Comparison of ENCODE assay signal across 10 cellular contexts in the genomic region with DNA sequence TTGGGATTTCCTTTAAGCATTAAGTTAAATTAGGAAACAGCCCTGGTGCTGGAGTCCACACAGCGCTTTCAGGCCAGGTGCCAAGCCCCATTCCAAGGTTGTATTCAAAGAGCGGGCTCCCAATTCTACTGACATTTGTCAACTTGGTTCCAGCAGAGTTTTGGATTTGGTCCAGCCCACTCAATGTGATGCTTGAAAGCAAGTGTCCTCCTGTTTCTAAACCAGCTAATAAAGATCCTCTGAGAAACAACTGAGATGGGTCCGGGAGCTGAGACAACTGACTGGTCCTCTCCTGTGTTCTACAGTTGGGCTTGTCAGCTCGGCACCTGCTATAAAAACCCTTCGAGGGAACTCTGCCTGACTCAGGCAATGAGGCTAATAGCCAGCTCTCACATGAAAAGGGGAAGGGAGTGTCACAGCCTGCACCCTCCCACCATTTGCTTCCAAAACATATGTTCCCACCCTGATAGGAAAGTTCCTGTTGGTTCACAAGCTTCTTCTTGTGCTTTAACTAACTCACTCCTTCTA. TPM values are rescaled to one million over a fixed set of nuclear protein-coding genes. Genes with fewer than 3 reads are reported as not detected.
DNase-seq lines count a peak whose midpoint lies in the region; ATAC-seq and TF ChIP-seq lines count a peak whose summit lies in the region.
"Had no signal": no experiment of that assay in that cellular context is flagged by ENCODE, and none has a peak within 500 bp of the region (broad histone marks: within the 10 kb centered on the region; RNA-seq: fewer than 3 reads in every experiment).

No MANE protein-coding gene starts in this region.

- ATAC-seq in Right ventricle myocardium inferior (peak; percentile 64), Right ventricle myocardium superior (ENCODE audit: poor library complexity) (peak; percentile 74), HG03097 (IDR thresholded peaks at IDR 0.05; ENCODE audit: low FRiP score, unreplicated experiment) (no peak), GM19452 (IDR thresholded peaks at IDR 0.05; ENCODE audit: unreplicated experiment) (no peak)

- H3K27me3 ChIP-seq in uterus = no peaks in the 10 kb centered on the region

- POLR2A ChIA-PET in RWPE1 (lab: Yijun Ruan, JAX; ENCODE audit: low non-redundant PET) = no interaction called here

- H3K36me3 ChIP-seq in uterus = no peaks in the 10 kb centered on the region

- CTCF ChIA-PET in RWPE1 (lab: Yijun Ruan, JAX) = interaction anchor here (0.7 to 1.1 kb wide), 3 partner anchors 15 to 80 kb away, joined by 3 to 4 read pairs (median 4); no protein-coding TSS in a partner anchor

- peak overlapping the region; percentile 61 for H3K27ac ChIP-seq in RWPE1
- H3K27ac ChIP-seq in uterus = peak overlapping the region; percentile 46 to 55

- H3K4me3 ChIP-seq in uterus = no peak overlapping the region

- intact Hi-C loops in Right ventricle myocardium inferior (cut with DNase I) (no loop called here), cardiac septum (cut with DNase I) (no loop called here), Right ventricle myocardium superior (cut with DNase I) (no loop called here), uterus (cut with DNase I; ENCODE audit: low total_unique reads) (no loop called here)

- TF ChIP-seq CTCF in RWPE1 (conservative IDR thresholded peaks at IDR 0.05; ENCODE audit: low read depth) (no peak), uterus (IDR thresholded peaks at IDR 0.05) (no peak)

- DNase-seq in Right ventricle myocardium inferior (ENCODE audit: missing footprints) = no peak
- DNase-seq in cardiac septum (ENCODE audit: low spot score) = no peak
- DNase-seq in RWPE1 (ENCODE audit: low spot score) = no peak
- peak; percentile 65 for DNase-seq in Right ventricle myocardium superior
- peak; percentile 52 for DNase-seq in uterus
- no peak for DNase-seq in stimulated activated CD4-positive, alpha-beta T cell treated with anti-CD3 and anti-CD28 coated beads, Interleukin-12 subunit alpha, Interleukin-12 subunit beta, amount 100 ng/mL, for 4 hours
- DNase-seq: activated B cell treated with CpG ODN at 0.5 μM for 24 hours, DMS53 had no signal

- TF ChIP-seq POLR2A in uterus (IDR thresholded peaks at IDR 0.05) = no peak

- H3K4me1 ChIP-seq in uterus = peaks cover 0 to 7% of the 10 kb centered on the region in 2 donors

- no peaks in the 10 kb centered on the region for H3K9me3 ChIP-seq in uterus

RNA-seq across cellular contexts. Expression of gene ERN1, which starts 11.4 kb away (rescaled TPM):
- total RNA-seq in Right ventricle myocardium inferior = 7.1 TPM
- total RNA-seq in cardiac septum = 6.9 TPM
- 6.7 TPM for total RNA-seq in Right ventricle myocardium superior
- total RNA-seq in uterus = 10 to 100 TPM in 3 of 4 donors, 1 to 10 TPM in 1; 4.4 to 56.5 (median 15.0) TPM

Comparison
In these comparisons a context has a peak if more than half of its experiments do, and no peak if none do; other contexts are left out.
1. DNase-seq: peak in Right ventricle myocardium superior (single experiment) and uterus (2 of 2); none in Right ventricle myocardium inferior (single experiment), cardiac septum (single experiment), RWPE1 (single experiment) and stimulated activated CD4-positive, alpha-beta T cell treated with anti-CD3 and anti-CD28 coated beads, Interleukin-12 subunit alpha, Interleukin-12 subunit beta, amount 100 ng/mL, for 4 hours (single experiment).
2. ATAC-seq: peak in Right ventricle myocardium inferior (single experiment) and Right ventricle myocardium superior (single experiment); none in HG03097 (single experiment) and GM19452 (single experiment).